Comparison of ENCODE assay signal across 16 cellular contexts in the genomic region with DNA sequence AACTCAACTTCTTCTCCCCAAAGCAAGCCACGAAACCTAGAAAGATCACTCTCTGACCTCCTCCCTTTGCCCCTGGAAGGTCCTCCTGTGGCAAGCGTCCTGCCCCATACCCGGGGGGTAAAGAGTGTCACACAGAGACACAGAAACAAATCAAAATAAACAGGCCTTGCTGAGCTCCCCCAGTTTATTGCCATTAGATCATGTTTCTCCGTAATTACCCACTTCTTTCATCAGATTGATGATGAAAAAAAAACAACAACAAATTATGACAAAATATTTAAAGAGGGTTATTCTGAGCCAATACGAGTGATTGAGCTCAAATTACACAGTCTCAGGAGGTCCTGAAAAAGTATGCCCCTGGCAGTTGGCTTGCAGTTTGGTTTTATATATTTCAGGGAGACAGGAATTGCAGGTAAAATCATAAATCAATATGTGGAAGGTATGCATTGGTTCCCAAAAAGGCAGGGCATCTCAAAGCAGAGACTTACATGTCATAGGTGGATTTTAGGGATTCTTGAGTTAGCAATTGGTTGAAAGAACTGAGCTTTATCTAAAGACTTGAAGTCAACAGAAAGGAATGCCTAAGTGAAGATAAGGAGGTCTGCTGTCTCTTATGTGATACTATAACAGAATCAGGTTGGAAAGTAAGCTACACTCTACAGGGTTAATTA.
DNase-seq lines count a peak whose midpoint lies in the region; ATAC-seq and TF ChIP-seq lines count a peak whose summit lies in the region.
"Had no signal": no experiment of that assay in that cellular context is flagged by ENCODE, and none has a peak within 500 bp of the region (broad histone marks: within the 10 kb centered on the region; RNA-seq: fewer than 3 reads in every experiment).

No MANE protein-coding gene starts in this region.

- no peaks in the 10 kb centered on the region for H3K27me3 Mint-ChIP-seq in activated CD4-positive, alpha-beta T cell treated with anti-CD3 and anti-CD28 coated beads for 36 hours

- no peak overlapping the region for H3K4me3 Mint-ChIP-seq in activated CD4-positive, alpha-beta T cell treated with anti-CD3 and anti-CD28 coated beads for 36 hours
- H3K4me3 Mint-ChIP-seq: activated naive CD4-positive, alpha-beta T cell treated with anti-CD3 and anti-CD28 coated beads for 36 hours had no signal

- peaks cover 53% of the 10 kb centered on the region for H3K36me3 Mint-ChIP-seq in activated CD4-positive, alpha-beta T cell treated with anti-CD3 and anti-CD28 coated beads for 36 hours (ENCODE audit: low read depth)

- no peaks in the 10 kb centered on the region for H3K4me1 ChIP-seq in foreskin keratinocyte
- H3K4me1 ChIP-seq: uterus had no signal

- no peak for DNase-seq in activated CD4-positive, alpha-beta T cell treated with anti-CD3 and anti-CD28 coated beads for 36 hours
- no peak for DNase-seq in activated CD4-positive, alpha-beta T cell treated with anti-CD3 and anti-CD28 coated beads for 1 hour
- peak; percentile 34 for DNase-seq in HEK293T (ENCODE audit: extremely low spot score)
- peak; percentile 6 for DNase-seq in astrocyte of the hippocampus (ENCODE audit: low read depth, low spot score)
- DNase-seq in non-pigmented ciliary epithelial cell (ENCODE audit: low read depth): peak; percentile 20
- DNase-seq in foreskin keratinocyte: no peak
- DNase-seq in midbrain (lab: John Stamatoyannopoulos, UW): no peak
- DNase-seq: activated naive CD4-positive, alpha-beta T cell treated with anti-CD3 and anti-CD28 coated beads for 36 hours; COR-L47; effector CD4-positive, alpha-beta T cell; MV-4-11; stimulated activated naive CD4-positive, alpha-beta T cell treated with Interleukin-2 at 50 U/mL for 16 hours; uterus; WERI-Rb-1 had no signal

- H3K27ac Mint-ChIP-seq in activated CD4-positive, alpha-beta T cell treated with anti-CD3 and anti-CD28 coated beads for 36 hours: peak overlapping the region; percentile 26
- H3K27ac Mint-ChIP-seq: activated naive CD4-positive, alpha-beta T cell treated with anti-CD3 and anti-CD28 coated beads for 36 hours had no signal

- H3K27ac ChIP-seq in foreskin keratinocyte: no peak overlapping the region
- H3K27ac ChIP-seq: cardiac muscle cell, uterus, WERI-Rb-1 had no signal

- H3K9me3 Mint-ChIP-seq in activated CD4-positive, alpha-beta T cell treated with anti-CD3 and anti-CD28 coated beads for 36 hours (ENCODE audit: low read depth): peaks cover 3% of the 10 kb centered on the region

- intact Hi-C loops in activated CD4-positive, alpha-beta T cell treated with anti-CD3 and anti-CD28 coated beads for 36 hours (cut with DNase I, micrococcal nuclease): no loop called here

- peaks cover 12% of the 10 kb centered on the region for H3K4me1 Mint-ChIP-seq in activated CD4-positive, alpha-beta T cell treated with anti-CD3 and anti-CD28 coated beads for 36 hours

- no peaks in the 10 kb centered on the region for H3K27me3 ChIP-seq in foreskin keratinocyte
- H3K27me3 ChIP-seq: cardiac muscle cell, uterus had no signal

- POLR2A ChIA-PET in activated CD4-positive, alpha-beta T cell treated with anti-CD3 and anti-CD28 coated beads for 36 hours (lab: Charles Lee): no interaction called here
- POLR2A ChIA-PET in HEK293T (lab: Yijun Ruan, JAX): no interaction called here

- no peak for ATAC-seq in activated CD4-positive, alpha-beta T cell treated with anti-CD3 and anti-CD28 coated beads for 36 hours
- ATAC-seq in foreskin keratinocyte: no peak
- ATAC-seq in HG03159 (IDR thresholded peaks at IDR 0.05; ENCODE audit: unreplicated experiment): no peak

- no peak for TF ChIP-seq CTCF in foreskin keratinocyte (conservative IDR thresholded peaks at IDR 0.05)

- CTCF ChIA-PET in activated CD4-positive, alpha-beta T cell treated with anti-CD3 and anti-CD28 coated beads for 36 hours (lab: Charles Lee): interaction anchor here (0.8 to 1.2 kb wide), 2 partner anchors 14 to 266 kb away, joined by 3 read pairs; no protein-coding TSS in a partner anchor
- CTCF ChIA-PET in HEK293T (lab: Yijun Ruan, JAX): interaction anchor here (0.7 to 1.1 kb wide), 3 partner anchors 10 to 31 kb away, joined by 3 to 4 read pairs (median 3); no protein-coding TSS in a partner anchor

TF ChIP-seq in HEK293T, 16 proteins besides CTCF, POLR2A, EP300 and RAD21:
- TF ChIP-seq SUZ12 (IDR thresholded peaks at IDR 0.05) (no peak), CTBP1 (IDR thresholded peaks at IDR 0.05; ENCODE audit: borderline replicate concordance) (peak; percentile 42; the same call in 1 of the 2 replicates), ZNF384 (IDR thresholded peaks at IDR 0.05) (0 out of 2 replicates have a peak, but pooled peaks have one; percentile 26)
- TF ChIP-seq, protein P1, sequence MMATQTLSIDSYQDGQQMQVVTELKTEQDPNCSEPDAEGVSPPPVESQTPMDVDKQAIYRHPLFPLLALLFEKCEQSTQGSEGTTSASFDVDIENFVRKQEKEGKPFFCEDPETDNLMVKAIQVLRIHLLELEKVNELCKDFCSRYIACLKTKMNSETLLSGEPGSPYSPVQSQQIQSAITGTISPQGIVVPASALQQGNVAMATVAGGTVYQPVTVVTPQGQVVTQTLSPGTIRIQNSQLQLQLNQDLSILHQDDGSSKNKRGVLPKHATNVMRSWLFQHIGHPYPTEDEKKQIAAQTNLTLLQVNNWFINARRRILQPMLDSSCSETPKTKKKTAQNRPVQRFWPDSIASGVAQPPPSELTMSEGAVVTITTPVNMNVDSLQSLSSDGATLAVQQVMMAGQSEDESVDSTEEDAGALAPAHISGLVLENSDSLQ (IDR thresholded peaks at IDR 0.05): peak; percentile 80
TF ChIP-seq in HEK293T: peak in this region for 3.

Comparison
In these comparisons a context has a peak if more than half of its experiments do, and no peak if none do; other contexts are left out.
1. DNase-seq: peak in HEK293T (single experiment), astrocyte of the hippocampus (single experiment) and non-pigmented ciliary epithelial cell (single experiment); none in activated CD4-positive, alpha-beta T cell treated with anti-CD3 and anti-CD28 coated beads for 36 hours (single experiment), activated CD4-positive, alpha-beta T cell treated with anti-CD3 and anti-CD28 coated beads for 1 hour (single experiment), foreskin keratinocyte (0 of 2) and midbrain (single experiment).